Comparison of ENCODE assay signal across 31 cellular contexts in the genomic region with DNA sequence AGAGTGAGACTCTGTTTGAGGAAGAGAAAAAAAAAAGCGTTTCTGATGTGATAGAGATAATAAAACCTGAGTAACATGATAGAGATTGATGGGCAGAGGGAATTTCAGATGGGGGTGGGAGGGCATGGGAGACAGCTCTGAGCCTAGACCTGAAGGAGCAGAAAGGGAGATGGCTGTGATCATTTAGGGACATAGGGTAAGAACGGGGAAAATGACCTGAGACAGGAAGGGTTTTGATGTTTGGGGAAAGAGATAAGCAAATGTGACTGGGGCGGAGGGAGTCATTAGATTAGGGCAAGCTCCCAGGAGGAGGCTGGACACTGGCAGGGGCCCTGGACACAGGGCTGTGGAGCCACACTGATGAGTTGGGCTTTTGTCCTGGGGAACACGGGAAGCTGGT.
"Had no signal": no experiment of that assay in that cellular context is flagged by ENCODE, and none has a peak within 500 bp of the region (broad histone marks: within the 10 kb centered on the region; RNA-seq: fewer than 3 reads in every experiment).

No MANE protein-coding gene starts in this region.

- H3K27me3 ChIP-seq: breast epithelium, esophagus muscularis mucosa, foreskin keratinocyte, neutrophil, pancreas, sigmoid colon had no signal

- H3K27me3 Mint-ChIP-seq: activated CD4-positive, alpha-beta T cell treated with anti-CD3 and anti-CD28 coated beads for 36 hours; activated naive CD8-positive, alpha-beta T cell treated with anti-CD3 and anti-CD28 coated beads, Interleukin-2, amount 10 ng/mL, durations not matched to agents 7 days and 5 days; natural killer cell treated with Interleukin-12 subunit alpha and Interleukin-12 subunit beta and Interleukin-15 and Interleukin-18, amount 100 ng/mL, for 72 hours; stimulated activated memory B cell treated with anti-CD40 and anti-IgM and Interleukin-4, amounts not matched to agents 10 μg/mL and 1 μg/mL and 100 μg/mL, for 72 hours; stimulated activated naive CD8-positive, alpha-beta T cell treated with anti-CD3 and anti-CD28 coated beads, Interleukin-15, amount 100 ng/mL, for 72 hours had no signal

- H3K36me3 ChIP-seq: breast epithelium had no signal

- H3K9me3 Mint-ChIP-seq: natural killer cell treated with Interleukin-12 subunit alpha and Interleukin-12 subunit beta and Interleukin-15 and Interleukin-18, amount 100 ng/mL, for 72 hours had no signal

- H3K4me2 ChIP-seq: SK-N-SH had no signal

- ATAC-seq: activated CD4-positive, alpha-beta T cell treated with anti-CD3 and anti-CD28 coated beads for 36 hours; foreskin keratinocyte; mucosa of descending colon; natural killer cell treated with Interleukin-12 subunit alpha and Interleukin-12 subunit beta and Interleukin-15 and Interleukin-18, amount 100 ng/mL, for 72 hours; pancreas; psoas muscle; stimulated activated memory B cell treated with anti-CD40 and anti-IgM and Interleukin-4, amounts not matched to agents 10 μg/mL and 1 μg/mL and 100 μg/mL, for 72 hours; stimulated activated naive CD8-positive, alpha-beta T cell treated with anti-CD3 and anti-CD28 coated beads, Interleukin-15, amount 100 ng/mL, for 72 hours had no signal

- H3K4me3 ChIP-seq: breast epithelium, esophagus muscularis mucosa, left ventricle myocardium inferior, lung, mucosa of descending colon, pancreas, psoas muscle, sigmoid colon had no signal

- H3K4me1 ChIP-seq: breast epithelium, foreskin keratinocyte had no signal

- H3K4me3 Mint-ChIP-seq: activated CD4-positive, alpha-beta T cell treated with anti-CD3 and anti-CD28 coated beads for 36 hours; activated naive CD4-positive, alpha-beta T cell treated with anti-CD3 and anti-CD28 coated beads for 36 hours; activated naive CD8-positive, alpha-beta T cell treated with anti-CD3 and anti-CD28 coated beads, Interleukin-2, amount 10 ng/mL, durations not matched to agents 7 days and 5 days; natural killer cell treated with Interleukin-12 subunit alpha and Interleukin-12 subunit beta and Interleukin-15 and Interleukin-18, amount 100 ng/mL, for 72 hours; stimulated activated memory B cell treated with anti-CD40 and anti-IgM and Interleukin-4, amounts not matched to agents 10 μg/mL and 1 μg/mL and 100 μg/mL, for 72 hours; stimulated activated naive CD8-positive, alpha-beta T cell treated with anti-CD3 and anti-CD28 coated beads, Interleukin-15, amount 100 ng/mL, for 72 hours; T-helper 1 cell treated with Interleukin-12 subunit alpha and Interleukin-12 subunit beta and Interleukin-4 antibody, amounts not matched to agents 30 μg/mL and 1 μg/mL, for 36 hours had no signal

- FAIRE-seq: islet of Langerhans, pancreas, small intestine, TTC549 had no signal

- H3K9me3 ChIP-seq: breast epithelium, esophagus muscularis mucosa, left ventricle myocardium inferior, mucosa of descending colon, pancreas, psoas muscle, sigmoid colon, SK-N-SH had no signal

- H3K9ac ChIP-seq: SK-N-SH had no signal

- DNase-seq: activated CD4-positive, alpha-beta T cell treated with anti-CD3 and anti-CD28 coated beads for 36 hours; activated CD4-positive, CD25-positive, alpha-beta regulatory T cell; activated CD8-positive, alpha-beta memory T cell treated with anti-CD3 and anti-CD28 coated beads for 24 hours; activated effector memory CD4-positive, alpha-beta T cell treated with anti-CD3 and anti-CD28 coated beads, Interleukin-2, amount 50 U/mL, for 16 hours; activated naive CD4-positive, alpha-beta T cell treated with anti-CD3 and anti-CD28 coated beads for 36 hours; activated naive CD8-positive, alpha-beta T cell treated with anti-CD3 and anti-CD28 coated beads, Interleukin-2, amount 10 ng/mL, durations not matched to agents 7 days and 5 days; central memory CD4-positive, alpha-beta T cell; foreskin keratinocyte; left ventricle myocardium inferior; mesendoderm; mucosa of descending colon; pancreas; psoas muscle; sigmoid colon; SK-N-SH; small intestine; stimulated activated CD4-positive, alpha-beta T cell treated with anti-CD3 and anti-CD28 coated beads, Interleukin-4, amount 100 ng/mL, for 24 hours; stimulated activated CD8-positive, alpha-beta memory T cell treated with anti-CD3 and anti-CD28 coated beads, Interleukin-4, amount 100 ng/mL, for 48 hours; stimulated activated naive CD8-positive, alpha-beta T cell treated with anti-CD3 and anti-CD28 coated beads, Interleukin-15, amount 100 ng/mL, for 72 hours; substantia nigra; SW 1271; T-helper 9 cell had no signal

- H3K27ac Mint-ChIP-seq: activated CD4-positive, alpha-beta T cell treated with anti-CD3 and anti-CD28 coated beads for 36 hours; activated naive CD4-positive, alpha-beta T cell treated with anti-CD3 and anti-CD28 coated beads for 36 hours; activated naive CD8-positive, alpha-beta T cell treated with anti-CD3 and anti-CD28 coated beads, Interleukin-2, amount 10 ng/mL, durations not matched to agents 7 days and 5 days; stimulated activated memory B cell treated with anti-CD40 and anti-IgM and Interleukin-4, amounts not matched to agents 10 μg/mL and 1 μg/mL and 100 μg/mL, for 72 hours; T-helper 1 cell treated with Interleukin-12 subunit alpha and Interleukin-12 subunit beta and Interleukin-4 antibody, amounts not matched to agents 30 μg/mL and 1 μg/mL, for 36 hours had no signal

- H3K27ac ChIP-seq: breast epithelium, esophagus muscularis mucosa, foreskin keratinocyte, left ventricle myocardium inferior, neutrophil, pancreas, psoas muscle, sigmoid colon had no signal
